Comparison of ENCODE assay signal across 15 cellular contexts in genomic region chr19:5333581-5334365, GRCh38.
"Had no signal": no experiment of that assay in that cellular context is flagged by ENCODE, and none has a peak within 500 bp of the region (broad histone marks: within the 10 kb centered on the region; RNA-seq: fewer than 3 reads in every experiment).

No MANE protein-coding gene starts in this region.

- FAIRE-seq: small intestine had no signal

- ATAC-seq: effector memory CD8-positive, alpha-beta T cell; gastrocnemius medialis; left lobe of liver; naive thymus-derived CD4-positive, alpha-beta T cell; upper lobe of right lung had no signal

- H3K36me3 ChIP-seq: esophagus muscularis mucosa, gastrocnemius medialis, neutrophil, ovary, right atrium auricular region, upper lobe of right lung, vagina had no signal

- H3K27ac ChIP-seq: epithelial cell of prostate, esophagus muscularis mucosa, gastrocnemius medialis, neutrophil, ovary, right atrium auricular region, upper lobe of right lung, vagina had no signal

- DNase-seq: effector memory CD8-positive, alpha-beta T cell; gastrocnemius medialis; mammary epithelial cell; naive thymus-derived CD4-positive, alpha-beta T cell; ovary; small intestine; stimulated activated CD4-positive, alpha-beta T cell treated with anti-CD3 and anti-CD28 coated beads, Interleukin-12 subunit alpha, Interleukin-12 subunit beta, amount 100 ng/mL, for 4 hours; stimulated activated naive CD4-positive, alpha-beta T cell; upper lobe of right lung had no signal

- H3K9me3 ChIP-seq: esophagus muscularis mucosa, gastrocnemius medialis, neutrophil, ovary, right atrium auricular region, upper lobe of right lung, vagina had no signal

- H3K4me3 ChIP-seq: esophagus muscularis mucosa, gastrocnemius medialis, ovary, right atrium auricular region, upper lobe of right lung, vagina had no signal

- H3K27me3 ChIP-seq: ovary, vagina had no signal
